25 cellular contexts compared by ENCODE assay signal in genomic region chr6:139972116-139972515, GRCh38.
"Had no signal": no experiment of that assay in that cellular context is flagged by ENCODE, and none has a peak within 500 bp of the region (broad histone marks: within the 10 kb centered on the region; RNA-seq: fewer than 3 reads in every experiment).

No MANE protein-coding gene starts in this region.

- H3K9me3 ChIP-seq: esophagus squamous epithelium, gastrocnemius medialis, heart right ventricle, left lung, lower lobe of right lung, mucosa of descending colon had no signal

- H3K4me3 Mint-ChIP-seq: endodermal cell; mesothelial cell of epicardium; naive B cell; naive thymus-derived CD8-positive, alpha-beta T cell had no signal

- H3K27ac ChIP-seq: coronary artery, dorsolateral prefrontal cortex, epithelial cell of prostate, esophagus squamous epithelium, foreskin keratinocyte, gastrocnemius medialis, heart right ventricle, left lung, lower lobe of right lung had no signal

- ATAC-seq: esophagus mucosa; foreskin keratinocyte; gastrocnemius medialis; heart right ventricle; left cardiac atrium; left lung; left ventricle myocardium superior; lower lobe of right lung; mucosa of descending colon; naive thymus-derived CD8-positive, alpha-beta T cell had no signal

- H3K27me3 ChIP-seq: dorsolateral prefrontal cortex, esophagus squamous epithelium, foreskin keratinocyte, gastrocnemius medialis, heart right ventricle, left lung had no signal

- H3K36me3 ChIP-seq: esophagus squamous epithelium, gastrocnemius medialis, heart right ventricle, left lung, lower lobe of right lung had no signal

- H3K4me3 ChIP-seq: coronary artery, dorsolateral prefrontal cortex, esophagus squamous epithelium, gastrocnemius medialis, heart right ventricle, left lung, lower lobe of right lung, mucosa of descending colon had no signal

- H3K4me1 ChIP-seq: foreskin keratinocyte had no signal

- DNase-seq: dermis blood vessel endothelial cell; dorsolateral prefrontal cortex; effector CD4-positive, alpha-beta T cell; effector memory CD4-positive, alpha-beta T cell; endodermal cell; erythroblast; esophagus squamous epithelium; foreskin keratinocyte; gastrocnemius medialis; glutamatergic neuron; head of caudate nucleus; heart right ventricle; hippocampal formation; left cardiac atrium; left lung; left ventricle myocardium superior; lower lobe of right lung; mesenchymal stem cell; mucosa of descending colon; naive B cell; naive thymus-derived CD8-positive, alpha-beta T cell had no signal

- H3K36me3 Mint-ChIP-seq: mesothelial cell of epicardium; naive B cell; naive thymus-derived CD8-positive, alpha-beta T cell had no signal

- H3K27ac Mint-ChIP-seq: endodermal cell; mesothelial cell of epicardium; naive B cell; naive thymus-derived CD8-positive, alpha-beta T cell had no signal
